In genomic region chr5:66661149-66661548, GRCh38 we compare ENCODE assay signal across 18 cellular contexts.
A peak's percentile ranks its signal among the peaks of the same experiment; 100 is the strongest.
DNase-seq lines count a peak whose midpoint lies in the region; ATAC-seq and TF ChIP-seq lines count a peak whose summit lies in the region.
"Had no signal": no experiment of that assay in that cellular context is flagged by ENCODE, and none has a peak within 500 bp of the region (broad histone marks: within the 10 kb centered on the region; RNA-seq: fewer than 3 reads in every experiment).

No MANE protein-coding gene starts in this region.

- H3K36me3 Mint-ChIP-seq in activated T-helper 17 cell treated with anti-CD3 and anti-CD28 coated beads, Interleukin-2, amount 50 U/mL, for 72 hours (ENCODE audit: low read depth): no peaks in the 10 kb centered on the region
- H3K36me3 Mint-ChIP-seq: CD8-positive, alpha-beta T cell had no signal

- ATAC-seq in HG02870 (IDR thresholded peaks at IDR 0.05; ENCODE audit: unreplicated experiment) (no peak), GM19452 (IDR thresholded peaks at IDR 0.05; ENCODE audit: unreplicated experiment) (no peak)
- no peak for ATAC-seq in activated T-helper 17 cell treated with anti-CD3 and anti-CD28 coated beads, Interleukin-2, amount 50 U/mL, for 72 hours (replicated peaks)
- ATAC-seq: CD8-positive, alpha-beta T cell; GM12878 had no signal

- H3K27me3 Mint-ChIP-seq in activated T-helper 17 cell treated with anti-CD3 and anti-CD28 coated beads, Interleukin-2, amount 50 U/mL, for 72 hours: peaks cover 24% of the 10 kb centered on the region

- no peaks in the 10 kb centered on the region for H3K9me3 ChIP-seq in osteoblast (ENCODE audit: low read depth, low read length)
- H3K9me3 ChIP-seq: vagina had no signal

- no peak overlapping the region for H3K27ac ChIP-seq in osteoblast (ENCODE audit: low read depth, low read length)
- H3K27ac ChIP-seq: vagina had no signal

- H3K9me3 Mint-ChIP-seq in activated T-helper 17 cell treated with anti-CD3 and anti-CD28 coated beads, Interleukin-2, amount 50 U/mL, for 72 hours: no peaks in the 10 kb centered on the region
- H3K9me3 Mint-ChIP-seq: CD8-positive, alpha-beta T cell had no signal

- peaks cover 3% of the 10 kb centered on the region for H3K4me1 ChIP-seq in osteoblast (ENCODE audit: insufficient read depth, low read length)

- no peaks in the 10 kb centered on the region for H4K20me1 ChIP-seq in osteoblast (ENCODE audit: insufficient read depth, low read length)

- H2AFZ ChIP-seq in osteoblast (ENCODE audit: low read length): no peak overlapping the region

- H3K27me3 ChIP-seq in osteoblast (ENCODE audit: insufficient read depth, low read length): no peaks in the 10 kb centered on the region
- H3K27me3 ChIP-seq: vagina had no signal

- H3K4me3 ChIP-seq in fibroblast of pulmonary artery (replicated peaks; ENCODE audit: low read depth, low read length): no peak overlapping the region
- no peak overlapping the region for H3K4me3 ChIP-seq in osteoblast (ENCODE audit: insufficient read depth, low read length)
- H3K4me3 ChIP-seq: GM12878, skin epidermis, vagina had no signal

- peak overlapping the region; percentile 11 for H3K4me2 ChIP-seq in osteoblast (ENCODE audit: insufficient read depth, low read length)

- no peaks in the 10 kb centered on the region for H3K36me3 ChIP-seq in osteoblast (ENCODE audit: insufficient read depth, low read length)
- H3K36me3 ChIP-seq: vagina had no signal

- H3K4me3 Mint-ChIP-seq in activated T-helper 17 cell treated with anti-CD3 and anti-CD28 coated beads, Interleukin-2, amount 50 U/mL, for 72 hours: no peak overlapping the region
- H3K4me3 Mint-ChIP-seq: CD8-positive, alpha-beta T cell; HFFc6 had no signal

- H3K27ac Mint-ChIP-seq in activated T-helper 17 cell treated with anti-CD3 and anti-CD28 coated beads, Interleukin-2, amount 50 U/mL, for 72 hours: no peak overlapping the region
- H3K27ac Mint-ChIP-seq: CD8-positive, alpha-beta T cell; HFFc6 had no signal

- no peak for TF ChIP-seq CTCF in fibroblast of pulmonary artery (IDR thresholded peaks at IDR 0.05; ENCODE audit: low read length, missing control alignments)
- TF ChIP-seq CTCF in osteoblast (IDR thresholded peaks at IDR 0.05; ENCODE audit: extremely low read depth, low read depth, low read length): no peak

- no peaks in the 10 kb centered on the region for H3K79me2 ChIP-seq in osteoblast (ENCODE audit: insufficient read depth, low read length)

- no peaks in the 10 kb centered on the region for H3K4me1 Mint-ChIP-seq in activated T-helper 17 cell treated with anti-CD3 and anti-CD28 coated beads, Interleukin-2, amount 50 U/mL, for 72 hours

- DNase-seq in COR-L47 (lab: John Stamatoyannopoulos, UW) (peak; percentile 75), NCI-H2171 treated with DMSO at 0.1 percent for 48 hours (lab: John Stamatoyannopoulos, UW) (peak; percentile 59), fibroblast of pulmonary artery (ENCODE audit: low read depth) (peak; percentile 77), osteoblast (ENCODE audit: insufficient read length, low spot score, missing footprints) (no peak), glomerular visceral epithelial cell (ENCODE audit: extremely low spot score) (no peak)
- DNase-seq: activated CD4-positive, alpha-beta T cell treated with anti-CD3 and anti-CD28 coated beads for 4 hours; activated naive CD4-positive, alpha-beta T cell; CD8-positive, alpha-beta T cell; dermis blood vessel endothelial cell; HFFc6; NCI-H526; SW 1271 had no signal

Comparison
In these comparisons a context has a peak if more than half of its experiments do, and no peak if none do; other contexts are left out.
1. DNase-seq: peak in COR-L47 (single experiment), NCI-H2171 treated with DMSO at 0.1 percent for 48 hours (single experiment) and fibroblast of pulmonary artery (single experiment); none in osteoblast (single experiment) and glomerular visceral epithelial cell (single experiment).